Comparison of ENCODE assay signal across 29 cellular contexts in genomic region chr5:76972670-76973069, GRCh38. TPM values are rescaled to one million over a fixed set of nuclear protein-coding genes. Genes with fewer than 3 reads are reported as not detected.
"Had no signal": no experiment of that assay in that cellular context is flagged by ENCODE, and none has a peak within 500 bp of the region (broad histone marks: within the 10 kb centered on the region; RNA-seq: fewer than 3 reads in every experiment).

No MANE protein-coding gene starts in this region.

- H3K9me3 ChIP-seq: esophagus squamous epithelium, gastrocnemius medialis, heart right ventricle, lower lobe of right lung had no signal

- H3K36me3 ChIP-seq: esophagus squamous epithelium, gastrocnemius medialis, heart right ventricle, lower lobe of right lung had no signal

- H3K27ac Mint-ChIP-seq: naive thymus-derived CD4-positive, alpha-beta T cell had no signal

- DNase-seq: dermis blood vessel endothelial cell; dorsolateral prefrontal cortex; effector CD4-positive, alpha-beta T cell; effector memory CD4-positive, alpha-beta T cell; esophagus squamous epithelium; foreskin fibroblast; foreskin melanocyte; gastrocnemius medialis; glutamatergic neuron; head of caudate nucleus; heart right ventricle; hippocampal formation; left cardiac atrium; left ventricle myocardium superior; lower lobe of right lung; mesenchymal stem cell; midbrain; naive thymus-derived CD4-positive, alpha-beta T cell had no signal

- H3K4me1 Mint-ChIP-seq: naive thymus-derived CD4-positive, alpha-beta T cell had no signal

- ATAC-seq: esophagus mucosa; gastrocnemius medialis; heart right ventricle; left cardiac atrium; left lobe of liver; left ventricle myocardium superior; lower lobe of right lung; naive thymus-derived CD4-positive, alpha-beta T cell had no signal

- H3K4me1 ChIP-seq: esophagus squamous epithelium, gastrocnemius medialis, heart right ventricle, lower lobe of right lung had no signal

- H3K9me3 Mint-ChIP-seq: naive thymus-derived CD4-positive, alpha-beta T cell had no signal

- H3K27ac ChIP-seq: coronary artery, dorsolateral prefrontal cortex, esophagus squamous epithelium, gastrocnemius medialis, heart right ventricle, lower lobe of right lung had no signal

- H3K4me3 Mint-ChIP-seq: naive thymus-derived CD4-positive, alpha-beta T cell had no signal

- H3K36me3 Mint-ChIP-seq: naive thymus-derived CD4-positive, alpha-beta T cell had no signal

- FAIRE-seq: colon, endothelial cell of umbilical vein, islet of Langerhans, keratinocyte had no signal

- H3K27me3 ChIP-seq: gastrocnemius medialis, heart right ventricle had no signal

- H3K4me3 ChIP-seq: coronary artery, dorsolateral prefrontal cortex, esophagus squamous epithelium, gastrocnemius medialis, heart right ventricle, lower lobe of right lung had no signal

RNA-seq across cellular contexts. Expression of gene CRHBP, which starts 19.8 kb away (rescaled TPM):
- total RNA-seq: epithelial cell of proximal tubule, kidney epithelial cell, lung microvascular endothelial cell, mononuclear cell had no signal
- polyA plus RNA-seq: keratinocyte; naive thymus-derived CD4-positive, alpha-beta T cell had no signal
